Comparison of ENCODE assay signal across 21 cellular contexts in the genomic region with DNA sequence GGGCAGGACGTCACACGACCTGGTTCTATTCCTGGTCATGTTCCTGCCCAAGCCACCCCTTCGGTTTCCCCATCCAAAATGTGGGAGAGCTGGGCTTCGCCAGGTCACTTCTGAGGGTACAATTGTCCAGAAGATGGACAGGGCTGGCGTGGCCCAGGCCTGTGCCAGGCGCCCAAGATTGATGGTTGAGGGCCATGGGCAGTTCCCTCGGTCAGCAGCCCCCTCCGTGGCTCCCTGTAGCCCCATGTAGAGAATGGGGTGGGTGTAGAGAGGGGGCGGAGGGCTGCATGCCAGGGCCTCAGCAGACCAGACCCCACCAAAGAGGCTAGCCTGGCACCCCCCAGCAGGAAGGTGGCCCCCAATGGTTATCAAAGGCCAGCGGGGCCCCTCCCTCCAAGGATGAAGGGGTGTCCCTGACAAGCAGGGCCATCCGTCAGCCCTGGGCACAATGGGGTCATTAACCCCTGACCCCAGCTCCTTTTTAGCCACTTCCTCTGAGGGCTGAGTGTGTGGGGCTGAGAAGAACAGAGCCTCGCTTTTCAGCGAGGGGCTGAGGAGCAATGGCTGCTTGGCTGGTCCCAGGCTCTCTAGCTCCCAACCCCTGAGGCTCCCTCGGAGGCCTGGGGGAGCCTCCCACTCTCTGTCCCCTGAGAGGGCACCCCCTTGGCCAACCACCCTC. TPM values are rescaled to one million over a fixed set of nuclear protein-coding genes. Genes with fewer than 3 reads are reported as not detected.
"Had no signal": no experiment of that assay in that cellular context is flagged by ENCODE, and none has a peak within 500 bp of the region (broad histone marks: within the 10 kb centered on the region; RNA-seq: fewer than 3 reads in every experiment).

No MANE protein-coding gene starts in this region.

- H3K4me3 ChIP-seq: lower lobe of right lung, pancreas, spleen, thyroid gland had no signal

- FAIRE-seq: pancreas, urothelium cell line had no signal

- H3K9me3 ChIP-seq: lower lobe of right lung, pancreas, spleen, thyroid gland had no signal

- DNase-seq: activated CD4-positive, alpha-beta T cell treated with anti-CD3 and anti-CD28 coated beads for 36 hours; activated CD4-positive, alpha-beta T cell treated with anti-CD3 and anti-CD28 coated beads, Interleukin-2, amount 50 U/mL, for 48 hours; activated naive CD8-positive, alpha-beta T cell treated with anti-CD3 and anti-CD28 coated beads, Interleukin-2, amount 10 ng/mL, durations not matched to agents 7 days and 5 days; anterior cingulate cortex; brain microvascular endothelial cell; effector memory CD4-positive, alpha-beta T cell; foreskin fibroblast; glutamatergic neuron; hypothalamus; islet precursor cell; lower lobe of right lung; spleen; stimulated activated CD4-positive, alpha-beta T cell treated with anti-CD3 and anti-CD28 coated beads, Interleukin-4, amount 100 ng/mL, for 4 hours; stimulated activated naive B cell treated with anti-CD40 and anti-IgM and Interleukin-4, amounts not matched to agents 10 μg/mL and 1 μg/mL and 100 μg/mL, for 72 hours; T-helper 2 cell; thyroid gland had no signal

- H3K9me3 Mint-ChIP-seq: activated naive CD8-positive, alpha-beta T cell treated with anti-CD3 and anti-CD28 coated beads, Interleukin-2, amount 10 ng/mL, durations not matched to agents 7 days and 5 days; mesothelial cell of epicardium; nephron; stimulated activated naive B cell treated with anti-CD40 and anti-IgM and Interleukin-4, amounts not matched to agents 10 μg/mL and 1 μg/mL and 100 μg/mL, for 72 hours had no signal

- H3K36me3 Mint-ChIP-seq: activated naive CD8-positive, alpha-beta T cell treated with anti-CD3 and anti-CD28 coated beads, Interleukin-2, amount 10 ng/mL, durations not matched to agents 7 days and 5 days; mesothelial cell of epicardium; stimulated activated naive B cell treated with anti-CD40 and anti-IgM and Interleukin-4, amounts not matched to agents 10 μg/mL and 1 μg/mL and 100 μg/mL, for 72 hours had no signal

- H3K27ac ChIP-seq: brain microvascular endothelial cell, lower lobe of right lung, pancreas, spleen, thyroid gland had no signal

- H3K4me1 Mint-ChIP-seq: activated CD4-positive, alpha-beta T cell treated with anti-CD3 and anti-CD28 coated beads for 36 hours; activated naive CD8-positive, alpha-beta T cell treated with anti-CD3 and anti-CD28 coated beads, Interleukin-2, amount 10 ng/mL, durations not matched to agents 7 days and 5 days; mesothelial cell of epicardium; nephron had no signal

- H3K36me3 ChIP-seq: brain microvascular endothelial cell, lower lobe of right lung, pancreas, spleen, thyroid gland had no signal

- H3K27me3 ChIP-seq: brain microvascular endothelial cell, pancreas, thyroid gland had no signal

- H3K27ac Mint-ChIP-seq: activated CD4-positive, alpha-beta T cell treated with anti-CD3 and anti-CD28 coated beads for 36 hours; activated naive CD8-positive, alpha-beta T cell treated with anti-CD3 and anti-CD28 coated beads, Interleukin-2, amount 10 ng/mL, durations not matched to agents 7 days and 5 days; mesothelial cell of epicardium; nephron; stimulated activated naive B cell treated with anti-CD40 and anti-IgM and Interleukin-4, amounts not matched to agents 10 μg/mL and 1 μg/mL and 100 μg/mL, for 72 hours had no signal

- H3K4me1 ChIP-seq: pancreas, thyroid gland had no signal

- H3K4me3 Mint-ChIP-seq: activated CD4-positive, alpha-beta T cell treated with anti-CD3 and anti-CD28 coated beads for 36 hours; activated naive CD8-positive, alpha-beta T cell treated with anti-CD3 and anti-CD28 coated beads, Interleukin-2, amount 10 ng/mL, durations not matched to agents 7 days and 5 days; mesothelial cell of epicardium; stimulated activated naive B cell treated with anti-CD40 and anti-IgM and Interleukin-4, amounts not matched to agents 10 μg/mL and 1 μg/mL and 100 μg/mL, for 72 hours had no signal

- ATAC-seq: activated CD4-positive, alpha-beta T cell treated with anti-CD3 and anti-CD28 coated beads for 36 hours; lower lobe of right lung; pancreas; stimulated activated naive B cell treated with anti-CD40 and anti-IgM and Interleukin-4, amounts not matched to agents 10 μg/mL and 1 μg/mL and 100 μg/mL, for 72 hours had no signal

RNA-seq across cellular contexts. Expression of a gene that starts 37.8 kb away (rescaled TPM):
- total RNA-seq: activated CD4-positive, alpha-beta T cell treated with anti-CD3 and anti-CD28 coated beads for 36 hours; activated naive CD8-positive, alpha-beta T cell treated with anti-CD3 and anti-CD28 coated beads, Interleukin-2, amount 10 ng/mL, durations not matched to agents 7 days and 5 days; SK-MEL-5 had no signal
